In genomic region chr12:91001306-91001705, GRCh38 we compare ENCODE assay signal across 20 cellular contexts. TPM values are rescaled to one million over a fixed set of nuclear protein-coding genes. Genes with fewer than 3 reads are reported as not detected.
"Had no signal": no experiment of that assay in that cellular context is flagged by ENCODE, and none has a peak within 500 bp of the region (broad histone marks: within the 10 kb centered on the region; RNA-seq: fewer than 3 reads in every experiment).

No MANE protein-coding gene starts in this region.

- H3K27me3 Mint-ChIP-seq: activated naive CD4-positive, alpha-beta T cell treated with anti-CD3 and anti-CD28 coated beads, Interleukin-2, amount 10 ng/mL, durations not matched to agents 7 days and 5 days; stimulated activated memory B cell treated with anti-CD40 and anti-IgM and Interleukin-4, amounts not matched to agents 10 μg/mL and 1 μg/mL and 100 μg/mL, for 72 hours had no signal

- H3K27ac Mint-ChIP-seq: activated naive CD4-positive, alpha-beta T cell treated with anti-CD3 and anti-CD28 coated beads, Interleukin-2, amount 10 ng/mL, durations not matched to agents 7 days and 5 days; activated naive CD8-positive, alpha-beta T cell treated with anti-CD3 and anti-CD28 coated beads, Interleukin-2, amount 50 U/mL, for 24 hours; nephron; stimulated activated memory B cell treated with anti-CD40 and anti-IgM and Interleukin-4, amounts not matched to agents 10 μg/mL and 1 μg/mL and 100 μg/mL, for 72 hours had no signal

- FAIRE-seq: frontal cortex, keratinocyte had no signal

- H3K4me1 Mint-ChIP-seq: activated naive CD4-positive, alpha-beta T cell treated with anti-CD3 and anti-CD28 coated beads, Interleukin-2, amount 10 ng/mL, durations not matched to agents 7 days and 5 days; activated naive CD8-positive, alpha-beta T cell treated with anti-CD3 and anti-CD28 coated beads, Interleukin-2, amount 50 U/mL, for 24 hours; nephron; stimulated activated memory B cell treated with anti-CD40 and anti-IgM and Interleukin-4, amounts not matched to agents 10 μg/mL and 1 μg/mL and 100 μg/mL, for 72 hours had no signal

- DNase-seq: activated CD4-positive, alpha-beta T cell treated with anti-CD3 and anti-CD28 coated beads, Interleukin-2, amount 50 U/mL, for 1 hour; activated CD8-positive, alpha-beta memory T cell treated with anti-CD3 and anti-CD28 coated beads, Interleukin-2, amount 50 U/mL, for 4 hours; activated effector memory CD4-positive, alpha-beta T cell treated with Interleukin-2 at 50 U/mL for 16 hours; activated naive CD4-positive, alpha-beta T cell treated with anti-CD3 and anti-CD28 coated beads, Interleukin-2, amount 10 ng/mL, durations not matched to agents 7 days and 5 days; activated naive CD8-positive, alpha-beta T cell treated with anti-CD3 and anti-CD28 coated beads, Interleukin-2, amount 50 U/mL, for 24 hours; activated T-cell treated with anti-CD3 and anti-CD28 coated beads, Interleukin-2, amount 50 U/mL, for 4 hours; aorta; hypothalamus; midbrain; sigmoid colon; spleen; stimulated activated CD4-positive, alpha-beta T cell treated with anti-CD3 and anti-CD28 coated beads, Interleukin-4, amount 100 ng/mL, for 4 hours; upper lobe of left lung had no signal

- H3K9me3 Mint-ChIP-seq: activated naive CD4-positive, alpha-beta T cell treated with anti-CD3 and anti-CD28 coated beads, Interleukin-2, amount 10 ng/mL, durations not matched to agents 7 days and 5 days; activated naive CD8-positive, alpha-beta T cell treated with anti-CD3 and anti-CD28 coated beads, Interleukin-2, amount 50 U/mL, for 24 hours; activated T-cell treated with anti-CD3 and anti-CD28 coated beads, Interleukin-2, amount 50 U/mL, for 4 hours; nephron; stimulated activated memory B cell treated with anti-CD40 and anti-IgM and Interleukin-4, amounts not matched to agents 10 μg/mL and 1 μg/mL and 100 μg/mL, for 72 hours had no signal

- ATAC-seq: activated CD4-positive, CD25-positive, alpha-beta regulatory T cell treated with anti-CD3 and anti-CD28 coated beads, Interleukin-2, amount 50 U/mL, for 24 hours; activated naive CD8-positive, alpha-beta T cell treated with anti-CD3 and anti-CD28 coated beads, Interleukin-2, amount 50 U/mL, for 24 hours; activated T-cell treated with anti-CD3 and anti-CD28 coated beads, Interleukin-2, amount 50 U/mL, for 4 hours; stimulated activated memory B cell treated with anti-CD40 and anti-IgM and Interleukin-4, amounts not matched to agents 10 μg/mL and 1 μg/mL and 100 μg/mL, for 72 hours had no signal

- H3K36me3 Mint-ChIP-seq: activated naive CD4-positive, alpha-beta T cell treated with anti-CD3 and anti-CD28 coated beads, Interleukin-2, amount 10 ng/mL, durations not matched to agents 7 days and 5 days; stimulated activated memory B cell treated with anti-CD40 and anti-IgM and Interleukin-4, amounts not matched to agents 10 μg/mL and 1 μg/mL and 100 μg/mL, for 72 hours had no signal

- H3K4me3 Mint-ChIP-seq: activated naive CD4-positive, alpha-beta T cell treated with anti-CD3 and anti-CD28 coated beads, Interleukin-2, amount 10 ng/mL, durations not matched to agents 7 days and 5 days; activated naive CD8-positive, alpha-beta T cell treated with anti-CD3 and anti-CD28 coated beads, Interleukin-2, amount 50 U/mL, for 24 hours; activated T-cell treated with anti-CD3 and anti-CD28 coated beads, Interleukin-2, amount 50 U/mL, for 4 hours; nephron; stimulated activated memory B cell treated with anti-CD40 and anti-IgM and Interleukin-4, amounts not matched to agents 10 μg/mL and 1 μg/mL and 100 μg/mL, for 72 hours had no signal

RNA-seq across cellular contexts. Expression of gene EPYC, which starts 3.5 kb away (rescaled TPM):
- total RNA-seq: activated T-cell treated with anti-CD3 and anti-CD28 coated beads, Interleukin-2, amount 50 U/mL, for 4 hours; aorta; frontal cortex; sigmoid colon; spleen; thoracic aorta; upper lobe of left lung had no signal

RNA-seq across cellular contexts. Expression of gene CCER1, which starts 46.3 kb away (rescaled TPM):
- total RNA-seq: activated T-cell treated with anti-CD3 and anti-CD28 coated beads, Interleukin-2, amount 50 U/mL, for 4 hours; aorta; frontal cortex; lung; sigmoid colon; spleen; thoracic aorta; upper lobe of left lung had no signal

RNA-seq across cellular contexts. Expression of gene KERA, which starts 56.5 kb away (rescaled TPM):
- total RNA-seq: activated T-cell treated with anti-CD3 and anti-CD28 coated beads, Interleukin-2, amount 50 U/mL, for 4 hours; aorta; sigmoid colon; spleen; thoracic aorta; upper lobe of left lung had no signal
